1 cellular context compared by ENCODE assay signal in genomic region chr7:75914169-75914654, GRCh38.
TF ChIP-seq lines count a peak whose summit lies in the region.

No MANE protein-coding gene starts in this region.

TF ChIP-seq in IMR-90, 13 proteins besides CTCF, POLR2A, EP300 and RAD21 (continued from another document):
- no peak for TF ChIP-seq RFX5 (IDR thresholded peaks at IDR 0.05; ENCODE audit: low read depth, low read length)
- TF ChIP-seq FOS (IDR thresholded peaks at IDR 0.05; ENCODE audit: low read depth, low read length): no peak
- no peak for TF ChIP-seq CHD1 (IDR thresholded peaks at IDR 0.05; ENCODE audit: low read depth, low read length)
- no peak for TF ChIP-seq SMC3 (IDR thresholded peaks at IDR 0.05; ENCODE audit: low read depth, low read length)
- TF ChIP-seq MAFK (IDR thresholded peaks at IDR 0.05; ENCODE audit: low read depth, low read length): no peak
- TF ChIP-seq ELK1 (IDR thresholded peaks at IDR 0.05; ENCODE audit: borderline replicate concordance, low read depth, low read length): no peak
- no peak for TF ChIP-seq MAZ (IDR thresholded peaks at IDR 0.05; ENCODE audit: borderline replicate concordance, low read depth, low read length)
- TF ChIP-seq NFE2L2 (IDR thresholded peaks at IDR 0.05; ENCODE audit: low read depth, low read length): no peak
